In genomic region chr6:51203504-51203903, GRCh38 we compare ENCODE assay signal across 23 cellular contexts.
"Had no signal": no experiment of that assay in that cellular context is flagged by ENCODE, and none has a peak within 500 bp of the region (broad histone marks: within the 10 kb centered on the region; RNA-seq: fewer than 3 reads in every experiment).

No MANE protein-coding gene starts in this region.

- H3K27me3 ChIP-seq: esophagus muscularis mucosa, foreskin keratinocyte, gastroesophageal sphincter, heart left ventricle, hepatocyte, left lung, neutrophil, right lobe of liver, tibial nerve, upper lobe of left lung had no signal

- H3K36me3 ChIP-seq: esophagus muscularis mucosa, gastroesophageal sphincter, heart left ventricle, left lung, neutrophil, pancreas, right lobe of liver, thoracic aorta, tibial nerve, upper lobe of left lung had no signal

- H3K9me3 ChIP-seq: esophagus muscularis mucosa, gastroesophageal sphincter, heart left ventricle, left lung, neutrophil, pancreas, right lobe of liver, thoracic aorta, tibial nerve, upper lobe of left lung had no signal

- H3K36me3 Mint-ChIP-seq: natural killer cell; stimulated activated naive B cell treated with anti-CD40 and anti-IgM and Interleukin-4, amounts not matched to agents 10 μg/mL and 1 μg/mL and 100 μg/mL, for 72 hours had no signal

- H3K4me1 ChIP-seq: esophagus muscularis mucosa, foreskin keratinocyte, gastroesophageal sphincter, heart left ventricle, left lung, pancreas, right lobe of liver, tibial nerve, upper lobe of left lung had no signal

- H3K27ac ChIP-seq: esophagus muscularis mucosa, foreskin keratinocyte, gastroesophageal sphincter, heart left ventricle, hepatocyte, left lung, neutrophil, pancreas, right lobe of liver, thoracic aorta, tibial nerve, upper lobe of left lung had no signal

- H3K4me2 ChIP-seq: hepatocyte had no signal

- H2AFZ ChIP-seq: hepatocyte had no signal

- H3K79me2 ChIP-seq: hepatocyte had no signal

- H3K4me3 Mint-ChIP-seq: dendritic cell treated with granulocyte-macrophage colony-stimulating factor and Interleukin-4, amounts not matched to agents 40 ng/mL and 50 ng/mL, for 4 days; natural killer cell; stimulated activated naive B cell treated with anti-CD40 and anti-IgM and Interleukin-4, amounts not matched to agents 10 μg/mL and 1 μg/mL and 100 μg/mL, for 72 hours; stimulated activated naive CD8-positive, alpha-beta T cell treated with anti-CD3 and anti-CD28 coated beads, Interleukin-15, Interleukin-2, amounts not matched to agents 100 ng/mL and 50 ng/mL, for 24 hours had no signal

- DNase-seq: effector memory CD4-positive, alpha-beta T cell; foreskin keratinocyte; heart left ventricle; kidney; left lung; mesenchymal stem cell; natural killer cell; pancreas; retina; right lobe of liver; small intestine; stimulated activated CD4-positive, alpha-beta T cell treated with anti-CD3 and anti-CD28 coated beads, Interleukin-15, amount 100 ng/mL, for 24 hours; stimulated activated CD4-positive, alpha-beta T cell treated with anti-CD3 and anti-CD28 coated beads, Interleukin-2, amount 100 ng/mL, for 48 hours; stimulated activated naive B cell treated with anti-CD40 and anti-IgM and Interleukin-4, amounts not matched to agents 10 μg/mL and 1 μg/mL and 100 μg/mL, for 72 hours; upper lobe of left lung had no signal

- H3K9me3 Mint-ChIP-seq: dendritic cell treated with granulocyte-macrophage colony-stimulating factor and Interleukin-4, amounts not matched to agents 40 ng/mL and 50 ng/mL, for 4 days; stimulated activated naive B cell treated with anti-CD40 and anti-IgM and Interleukin-4, amounts not matched to agents 10 μg/mL and 1 μg/mL and 100 μg/mL, for 72 hours; stimulated activated naive CD8-positive, alpha-beta T cell treated with anti-CD3 and anti-CD28 coated beads, Interleukin-15, Interleukin-2, amounts not matched to agents 100 ng/mL and 50 ng/mL, for 24 hours had no signal

- H3K27me3 Mint-ChIP-seq: stimulated activated naive B cell treated with anti-CD40 and anti-IgM and Interleukin-4, amounts not matched to agents 10 μg/mL and 1 μg/mL and 100 μg/mL, for 72 hours; stimulated activated naive CD8-positive, alpha-beta T cell treated with anti-CD3 and anti-CD28 coated beads, Interleukin-15, Interleukin-2, amounts not matched to agents 100 ng/mL and 50 ng/mL, for 24 hours had no signal

- H3K27ac Mint-ChIP-seq: dendritic cell treated with granulocyte-macrophage colony-stimulating factor and Interleukin-4, amounts not matched to agents 40 ng/mL and 50 ng/mL, for 4 days; natural killer cell; stimulated activated naive B cell treated with anti-CD40 and anti-IgM and Interleukin-4, amounts not matched to agents 10 μg/mL and 1 μg/mL and 100 μg/mL, for 72 hours; stimulated activated naive CD8-positive, alpha-beta T cell treated with anti-CD3 and anti-CD28 coated beads, Interleukin-15, Interleukin-2, amounts not matched to agents 100 ng/mL and 50 ng/mL, for 24 hours had no signal

- ATAC-seq: foreskin keratinocyte; gastroesophageal sphincter; heart left ventricle; left lung; natural killer cell; pancreas; stimulated activated naive B cell treated with anti-CD40 and anti-IgM and Interleukin-4, amounts not matched to agents 10 μg/mL and 1 μg/mL and 100 μg/mL, for 72 hours had no signal

- H3K4me3 ChIP-seq: esophagus muscularis mucosa, gastroesophageal sphincter, heart left ventricle, hepatocyte, left lung, pancreas, right lobe of liver, thoracic aorta, tibial nerve, upper lobe of left lung had no signal

- H3K4me1 Mint-ChIP-seq: natural killer cell; stimulated activated naive B cell treated with anti-CD40 and anti-IgM and Interleukin-4, amounts not matched to agents 10 μg/mL and 1 μg/mL and 100 μg/mL, for 72 hours had no signal
